In the genomic region with DNA sequence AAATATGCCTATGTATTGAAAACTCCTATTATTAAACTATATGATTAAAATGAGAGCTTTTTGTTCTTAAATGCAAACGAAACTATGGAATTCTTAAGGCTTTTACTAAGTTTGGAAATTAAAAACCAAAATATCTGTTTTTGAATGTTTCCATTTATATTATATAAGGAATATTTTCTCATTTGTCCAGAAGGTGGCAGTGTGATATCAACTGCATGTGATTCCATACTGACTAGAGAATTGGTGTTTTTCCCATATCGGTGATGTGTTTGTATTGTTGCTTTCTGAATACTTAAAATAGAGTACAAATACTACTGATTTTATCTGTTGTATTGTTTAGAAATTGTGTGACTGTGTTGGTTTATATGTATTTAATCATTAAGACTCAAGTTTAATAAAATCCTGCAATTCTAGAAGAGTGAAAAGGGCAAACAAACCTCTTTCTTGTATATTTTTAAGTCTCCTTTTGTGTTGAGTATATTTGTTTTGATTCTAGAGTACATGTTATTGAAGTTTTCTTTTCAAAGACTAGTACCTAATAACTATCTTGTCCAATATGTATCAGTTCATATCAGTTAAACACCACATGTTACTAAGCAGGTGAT, we compare ENCODE assay signal across 8 cellular contexts.
A peak's percentile ranks its signal among the peaks of the same experiment; 100 is the strongest.
DNase-seq lines count a peak whose midpoint lies in the region; ATAC-seq and TF ChIP-seq lines count a peak whose summit lies in the region.

No MANE protein-coding gene starts in this region.

- ATAC-seq in right lobe of liver, result peak; percentile 55 to 75 (median 68)
- no peak for ATAC-seq in HG03095 (IDR thresholded peaks at IDR 0.05; ENCODE audit: unreplicated experiment)

- no peaks in the 10 kb centered on the region for H3K36me3 ChIP-seq in brain microvascular endothelial cell (replicated peaks)
- no peaks in the 10 kb centered on the region for H3K36me3 ChIP-seq in right lobe of liver

- peak overlapping the region; percentile 74 for H3K27ac ChIP-seq in brain microvascular endothelial cell
- H3K27ac ChIP-seq in right lobe of liver, result no peak overlapping the region

- DNase-seq in NCI-H2171 treated with DMSO at 0.1 percent for 48 hours (lab: John Stamatoyannopoulos, UW) (peak; percentile 40), NCI-H2171 (lab: John Stamatoyannopoulos, UW) (no peak), HFF-Myc (ENCODE audit: extremely low read depth, low read depth) (peak; percentile 43), NCI-H2227 (lab: John Stamatoyannopoulos, UW; ENCODE audit: unreplicated experiment) (peak; percentile 71), brain microvascular endothelial cell (peak; percentile 16), right lobe of liver (no peak), posterior cingulate gyrus (no peak)

- TF ChIP-seq CTCF in HFF-Myc (IDR thresholded peaks at IDR 0.05; ENCODE audit: low read depth, low read length, missing control alignments) (peak; percentile 35), brain microvascular endothelial cell (IDR thresholded peaks at IDR 0.05; ENCODE audit: low read depth, low read length, missing control alignments) (peak; percentile 26), right lobe of liver (IDR thresholded peaks at IDR 0.05) (peak; percentile 65 to 77 (median 71))

- H3K4me1 ChIP-seq in right lobe of liver, result no peaks in the 10 kb centered on the region

- H3K27me3 ChIP-seq in brain microvascular endothelial cell (replicated peaks) (no peaks in the 10 kb centered on the region), right lobe of liver (no peaks in the 10 kb centered on the region)

- in situ Hi-C loops in brain microvascular endothelial cell (cut with HindIII; ENCODE audit: low pct_ligation_motif_present, low sequenced_read_pairs), result no loop called here

- no peak for TF ChIP-seq POLR2A in right lobe of liver (IDR thresholded peaks at IDR 0.05)

- 2% methylated on average over 2 of the region's 2 CpGs for WGBS in right lobe of liver (ENCODE audit: insufficient coverage, low coverage, low lambda C conversion rate, missing lambda C conversion rate)

- intact Hi-C loops in right lobe of liver (cut with DNase I), result loop anchor here in 1 of 2 donors (10.0 kb wide), 1 partner anchor 261 kb away; no protein-coding TSS in a partner anchor
- intact Hi-C loops in posterior cingulate gyrus (cut with DNase I), result loop anchor here (2.0 to 5.0 kb wide), 2 partner anchors 259 to 1589 kb away; no protein-coding TSS in a partner anchor

- H3K4me3 ChIP-seq in HFF-Myc (replicated peaks; ENCODE audit: low read depth, low read length), result no peak overlapping the region
- H3K4me3 ChIP-seq in brain microvascular endothelial cell (ENCODE audit: low read depth, low read length), result no peak overlapping the region
- H3K4me3 ChIP-seq in right lobe of liver, result no peak overlapping the region

- no peaks in the 10 kb centered on the region for H3K9me3 ChIP-seq in right lobe of liver

Comparison
In these comparisons a context has a peak if more than half of its experiments do, and no peak if none do; other contexts are left out.
1. DNase-seq: peak in NCI-H2171 treated with DMSO at 0.1 percent for 48 hours (single experiment), HFF-Myc (single experiment), NCI-H2227 (single experiment) and brain microvascular endothelial cell (single experiment); none in NCI-H2171 (single experiment), right lobe of liver (0 of 3) and posterior cingulate gyrus (0 of 10).
2. Peak in every context shown above with its lines, with median percentiles within 50 percentile points of each other: CTCF ChIP-seq.